6 cellular contexts compared by ENCODE assay signal in genomic region chr19:38386968-38387549, GRCh38. TPM values are rescaled to one million over a fixed set of nuclear protein-coding genes. Genes with fewer than 3 reads are reported as not detected.
DNase-seq lines count a peak whose midpoint lies in the region; TF ChIP-seq lines count a peak whose summit lies in the region.

No MANE protein-coding gene starts in this region.

- H3K9me3 ChIP-seq in thymus (ENCODE audit: control insufficient read depth): no peaks in the 10 kb centered on the region

- H3K27ac ChIP-seq in thymus (ENCODE audit: low read depth): no peak overlapping the region

- no peaks in the 10 kb centered on the region for H3K9me3 Mint-ChIP-seq in activated T-cell treated with anti-CD3 and anti-CD28 coated beads, Interleukin-2, amount 50 U/mL, for 24 hours

- TF ChIP-seq CTCF in foreskin fibroblast (IDR thresholded peaks at IDR 0.05; ENCODE audit: low read depth, low read length): no peak

- peak overlapping the region; percentile 62 to 77 for H3K4me3 ChIP-seq in foreskin fibroblast (ENCODE audit: low read depth in 1 of 2, low read length in 2 of 2)
- peak overlapping the region; percentile 49 for H3K4me3 ChIP-seq in thymus (ENCODE audit: low read length)

- DNase-seq in activated T-cell treated with anti-CD3 and anti-CD28 coated beads, Interleukin-2, amount 50 U/mL, for 24 hours: no peak
- no peak for DNase-seq in activated T-cell treated with anti-CD3 and anti-CD28 coated beads for 4 hours
- DNase-seq in foreskin fibroblast: peak in 1 of 2 donors; percentile 52
- no peak for DNase-seq in stimulated activated CD4-positive, alpha-beta T cell treated with anti-CD3 and anti-CD28 coated beads, Interleukin-1b, Interleukin-23, amount 100 ng/mL, for 48 hours
- DNase-seq in COLO829 (ENCODE audit: low spot score): no peak

- WGBS in thymus: 6% methylated on average over 37 of the region's 37 CpGs

- peaks cover 37% of the 10 kb centered on the region for H3K36me3 Mint-ChIP-seq in activated T-cell treated with anti-CD3 and anti-CD28 coated beads, Interleukin-2, amount 50 U/mL, for 24 hours (ENCODE audit: low read depth)

- peaks cover 24% of the 10 kb centered on the region for H3K27me3 Mint-ChIP-seq in activated T-cell treated with anti-CD3 and anti-CD28 coated beads, Interleukin-2, amount 50 U/mL, for 24 hours

- H3K4me1 Mint-ChIP-seq in activated T-cell treated with anti-CD3 and anti-CD28 coated beads, Interleukin-2, amount 50 U/mL, for 24 hours (ENCODE audit: low read depth): peaks cover 29% of the 10 kb centered on the region

- H3K4me3 Mint-ChIP-seq in activated T-cell treated with anti-CD3 and anti-CD28 coated beads, Interleukin-2, amount 50 U/mL, for 24 hours: peak overlapping the region; percentile 60

- peaks cover 18% of the 10 kb centered on the region for H3K4me1 ChIP-seq in thymus (ENCODE audit: control insufficient read depth, insufficient read depth, low read length)

- H3K27me3 ChIP-seq in thymus (ENCODE audit: control insufficient read depth, insufficient read depth): peaks cover 58% of the 10 kb centered on the region

- peaks cover 25% of the 10 kb centered on the region for H3K36me3 ChIP-seq in thymus (ENCODE audit: control insufficient read depth, insufficient read depth)

- H3K27ac Mint-ChIP-seq in activated T-cell treated with anti-CD3 and anti-CD28 coated beads, Interleukin-2, amount 50 U/mL, for 24 hours: peak overlapping the region; percentile 62

RNA-seq across cellular contexts. Expression of gene GGN, which starts 0.8 kb away (rescaled TPM):
- polyA plus RNA-seq in thymus: 0.07 TPM

RNA-seq across cellular contexts. Expression of gene SPRED3, which starts 1.4 kb away (rescaled TPM):
- 0.27 TPM for polyA plus RNA-seq in thymus

RNA-seq across cellular contexts. Expression of gene PSMD8, which starts 12.7 kb away (rescaled TPM):
- polyA plus RNA-seq in thymus: 64.5 TPM

RNA-seq across cellular contexts. Expression of gene FAM98C, which starts 15.8 kb away (rescaled TPM):
- polyA plus RNA-seq in thymus: 22.0 TPM

RNA-seq across cellular contexts. Expression of gene RASGRP4, which starts 39.0 kb away (rescaled TPM):
- polyA plus RNA-seq in thymus: 1.7 TPM
